Comparison of ENCODE assay signal across 21 cellular contexts in genomic region chr3:167969554-167969953, GRCh38.
"Had no signal": no experiment of that assay in that cellular context is flagged by ENCODE, and none has a peak within 500 bp of the region (broad histone marks: within the 10 kb centered on the region; RNA-seq: fewer than 3 reads in every experiment).

No MANE protein-coding gene starts in this region.

- H3K36me3 ChIP-seq: MG63, SJSA1 had no signal

- H3K4me3 ChIP-seq: MG63, SJSA1, SK-N-MC had no signal

- H3K27me3 ChIP-seq: MG63, SJSA1 had no signal

- H3K27ac ChIP-seq: HL-60, SJSA1, SK-N-MC had no signal

- H3K9me3 ChIP-seq: MG63, SJSA1 had no signal

- DNase-seq: Karpas-422, KG1, MG63, NCI-H1092 treated with DMSO at 0.1 percent for 48 hours, NCI-H1436, NCI-H187, NCI-H2029, NCI-H2081 treated with DMSO at 0.1 percent for 48 hours, NCI-H2171, NCI-H226, NCI-H446, NCI-H510A, NCI-H524 treated with DMSO at 0.1 percent for 48 hours, NCI-H69, NCI-H774, Right ventricle myocardium superior, RPMI8226, SIG-M5 had no signal

- H3K4me1 ChIP-seq: SJSA1 had no signal
